In genomic region chr2:32772623-32773221, GRCh38 we compare ENCODE assay signal across 8 cellular contexts.
DNase-seq lines count a peak whose midpoint lies in the region; ATAC-seq and TF ChIP-seq lines count a peak whose summit lies in the region.

No MANE protein-coding gene starts in this region.

- DNase-seq in NCI-H510A treated with DMSO at 0.1 percent for 48 hours (lab: John Stamatoyannopoulos, UW) (peak; percentile 26), NCI-H510A (lab: John Stamatoyannopoulos, UW) (no peak), MG63 (peak; percentile 2), heart left ventricle (peak in 1 of 5 donors; percentile 12), sciatic nerve (ENCODE audit: low spot score) (no peak)

- ATAC-seq in heart left ventricle (peak; percentile 47 to 79 (median 67)), sciatic nerve (peak; percentile 76), HG03045 (IDR thresholded peaks at IDR 0.05; ENCODE audit: unreplicated experiment) (no peak), HG02840 (IDR thresholded peaks at IDR 0.05; ENCODE audit: low FRiP score, unreplicated experiment) (no peak)

- TF ChIP-seq POLR2A in heart left ventricle (IDR thresholded peaks at IDR 0.05) = no peak

- H3K27me3 ChIP-seq in MG63 = no peaks in the 10 kb centered on the region
- H3K27me3 ChIP-seq in heart left ventricle = no peaks in the 10 kb centered on the region

- H3K4me3 ChIP-seq in MG63 = no peak overlapping the region
- no peak overlapping the region for H3K4me3 ChIP-seq in heart left ventricle

- no peaks in the 10 kb centered on the region for H3K9me3 ChIP-seq in MG63
- no peaks in the 10 kb centered on the region for H3K9me3 ChIP-seq in heart left ventricle

- peaks cover 0 to 30% (median 8%) of the 10 kb centered on the region in 12 donors for H3K4me1 ChIP-seq in heart left ventricle

- intact Hi-C loops in heart left ventricle (cut with DNase I) (loop anchor here (1.0 to 10.0 kb wide), 22 partner anchors 172 to 812 kb away; partner anchors contain the start of gene LTBP1 (in 8 of the 10)), sciatic nerve (cut with DNase I) (no loop called here)

- no peaks in the 10 kb centered on the region; the same call in 1 of the 2 replicates for H3K36me3 ChIP-seq in MG63
- H3K36me3 ChIP-seq in heart left ventricle = peaks cover 0 to under 1% (median 0%) of the 10 kb centered on the region in 9 donors

- peak overlapping the region; percentile 13; the same call in 1 of the 2 replicates for H3K27ac ChIP-seq in VCaP
- peak overlapping the region in 6 of 12 donors; percentile 3 to 44 (median 22) for H3K27ac ChIP-seq in heart left ventricle

- peak; percentile 79 for TF ChIP-seq CTCF in VCaP (conservative IDR thresholded peaks at IDR 0.05)
- TF ChIP-seq CTCF in heart left ventricle (IDR thresholded peaks at IDR 0.05) = peak; percentile 41 to 89 (median 80)

- WGBS in heart left ventricle, 4 donors = 22 to 26% (median 26%) methylated on average over 4 of the region's 4 CpGs

Comparison
In these comparisons a context has a peak if more than half of its experiments do, and no peak if none do; other contexts are left out.
1. DNase-seq: peak in NCI-H510A treated with DMSO at 0.1 percent for 48 hours (single experiment) and MG63 (single experiment); none in NCI-H510A (single experiment) and sciatic nerve (single experiment).
2. ATAC-seq: peak in heart left ventricle (4 of 4) and sciatic nerve (single experiment); none in HG03045 (single experiment) and HG02840 (single experiment).